1 cellular context compared by ENCODE assay signal in genomic region chr17:48892940-48893645, GRCh38.
TF ChIP-seq lines count a peak whose summit lies in the region.

No MANE protein-coding gene starts in this region.

TF ChIP-seq in HepG2, 621 proteins besides CTCF, POLR2A, EP300 and RAD21 (continued from another document):
- TF ChIP-seq NR2F2 (IDR thresholded peaks at IDR 0.05; ENCODE audit: borderline replicate concordance, low read depth) (peak; percentile 57; the same call in 1 of the 2 replicates), FOSL2 (CRISPR knock-in tag; IDR thresholded peaks at IDR 0.05) (no peak), HNRNPH1 (optimal IDR thresholded peaks at IDR 0.05; ENCODE audit: low read depth, low read length) (no peak), ZSCAN21 (CRISPR knock-in tag; IDR thresholded peaks at IDR 0.05; ENCODE audit: borderline replicate concordance) (no peak; the same call in 1 of the 2 replicates), MEF2D (CRISPR knock-in tag; IDR thresholded peaks at IDR 0.05) (peak; percentile 15; the same call in 1 of the 2 replicates), CEBPG (CRISPR knock-in tag; IDR thresholded peaks at IDR 0.05) (peak; percentile 58; the same call in 1 of the 2 replicates), EED (CRISPR knock-in tag; IDR thresholded peaks at IDR 0.05) (no peak), SAFB2 (CRISPR knock-in tag; IDR thresholded peaks at IDR 0.05; ENCODE audit: borderline replicate concordance, low read depth) (0 out of 2 replicates have a peak, but pooled peaks have one; percentile 86), ZFY (CRISPR knock-in tag; IDR thresholded peaks at IDR 0.05) (no peak), KLF13 (CRISPR knock-in tag; IDR thresholded peaks at IDR 0.05) (peak; percentile 77; the same call in 1 of the 2 replicates), SMAD1 (CRISPR knock-in tag; IDR thresholded peaks at IDR 0.05; ENCODE audit: borderline replicate concordance, low read depth) (0 out of 2 replicates have a peak, but pooled peaks have one; percentile 46), ZNF550 (CRISPR knock-in tag; IDR thresholded peaks at IDR 0.05; ENCODE audit: borderline replicate concordance) (0 out of 2 replicates have a peak, but pooled peaks have one; percentile 54), HMGA1 (CRISPR knock-in tag; conservative IDR thresholded peaks at IDR 0.05) (no peak), TIGD3 (CRISPR knock-in tag; IDR thresholded peaks at IDR 0.05; ENCODE audit: borderline replicate concordance) (0 out of 2 replicates have a peak, but pooled peaks have one; percentile 48), NCOR1 (IDR thresholded peaks at IDR 0.05; ENCODE audit: borderline replicate concordance, low read length) (no peak), ZNF24 (IDR thresholded peaks at IDR 0.05) (no peak), ZKSCAN5 (CRISPR knock-in tag; IDR thresholded peaks at IDR 0.05) (0 out of 2 replicates have a peak, but pooled peaks have one; percentile 8), ZNF619 (CRISPR knock-in tag; IDR thresholded peaks at IDR 0.05) (0 out of 2 replicates have a peak, but pooled peaks have one; percentile 37), ARID2 (CRISPR knock-in tag; IDR thresholded peaks at IDR 0.05; ENCODE audit: borderline replicate concordance) (peak; percentile 66; the same call in 1 of the 2 replicates), ISX (CRISPR knock-in tag; conservative IDR thresholded peaks at IDR 0.05) (0 out of 2 replicates have a peak, but pooled peaks have one; percentile 69), ZNF556 (CRISPR knock-in tag; IDR thresholded peaks at IDR 0.05; ENCODE audit: borderline replicate concordance) (peak; percentile 49; the same call in 1 of the 2 replicates), CSRNP1 (CRISPR knock-in tag; IDR thresholded peaks at IDR 0.05) (no peak), DNMT1 (CRISPR knock-in tag; IDR thresholded peaks at IDR 0.05) (peak; percentile 72; the same call in 1 of the 2 replicates), IKZF4 (CRISPR knock-in tag; IDR thresholded peaks at IDR 0.05; ENCODE audit: borderline replicate concordance, low read depth, not compliant biosample characterization) (peak; percentile 52), NFE2 (CRISPR knock-in tag; IDR thresholded peaks at IDR 0.05) (no peak), GTF3A (CRISPR knock-in tag; conservative IDR thresholded peaks at IDR 0.05) (peak; percentile 49; the same call in 1 of the 2 replicates), ZBTB4 (CRISPR knock-in tag; IDR thresholded peaks at IDR 0.05; ENCODE audit: borderline replicate concordance) (peak; percentile 66)
- TF ChIP-seq, protein P1, sequence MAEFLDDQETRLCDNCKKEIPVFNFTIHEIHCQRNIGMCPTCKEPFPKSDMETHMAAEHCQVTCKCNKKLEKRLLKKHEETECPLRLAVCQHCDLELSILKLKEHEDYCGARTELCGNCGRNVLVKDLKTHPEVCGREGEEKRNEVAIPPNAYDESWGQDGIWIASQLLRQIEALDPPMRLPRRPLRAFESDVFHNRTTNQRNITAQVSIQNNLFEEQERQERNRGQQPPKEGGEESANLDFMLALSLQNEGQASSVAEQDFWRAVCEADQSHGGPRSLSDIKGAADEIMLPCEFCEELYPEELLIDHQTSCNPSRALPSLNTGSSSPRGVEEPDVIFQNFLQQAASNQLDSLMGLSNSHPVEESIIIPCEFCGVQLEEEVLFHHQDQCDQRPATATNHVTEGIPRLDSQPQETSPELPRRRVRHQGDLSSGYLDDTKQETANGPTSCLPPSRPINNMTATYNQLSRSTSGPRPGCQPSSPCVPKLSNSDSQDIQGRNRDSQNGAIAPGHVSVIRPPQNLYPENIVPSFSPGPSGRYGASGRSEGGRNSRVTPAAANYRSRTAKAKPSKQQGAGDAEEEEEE (CRISPR knock-in tag; IDR thresholded peaks at IDR 0.05; ENCODE audit: borderline replicate concordance) = 0 out of 2 replicates have a peak, but pooled peaks have one; percentile 66
- TF ChIP-seq, protein P2, sequence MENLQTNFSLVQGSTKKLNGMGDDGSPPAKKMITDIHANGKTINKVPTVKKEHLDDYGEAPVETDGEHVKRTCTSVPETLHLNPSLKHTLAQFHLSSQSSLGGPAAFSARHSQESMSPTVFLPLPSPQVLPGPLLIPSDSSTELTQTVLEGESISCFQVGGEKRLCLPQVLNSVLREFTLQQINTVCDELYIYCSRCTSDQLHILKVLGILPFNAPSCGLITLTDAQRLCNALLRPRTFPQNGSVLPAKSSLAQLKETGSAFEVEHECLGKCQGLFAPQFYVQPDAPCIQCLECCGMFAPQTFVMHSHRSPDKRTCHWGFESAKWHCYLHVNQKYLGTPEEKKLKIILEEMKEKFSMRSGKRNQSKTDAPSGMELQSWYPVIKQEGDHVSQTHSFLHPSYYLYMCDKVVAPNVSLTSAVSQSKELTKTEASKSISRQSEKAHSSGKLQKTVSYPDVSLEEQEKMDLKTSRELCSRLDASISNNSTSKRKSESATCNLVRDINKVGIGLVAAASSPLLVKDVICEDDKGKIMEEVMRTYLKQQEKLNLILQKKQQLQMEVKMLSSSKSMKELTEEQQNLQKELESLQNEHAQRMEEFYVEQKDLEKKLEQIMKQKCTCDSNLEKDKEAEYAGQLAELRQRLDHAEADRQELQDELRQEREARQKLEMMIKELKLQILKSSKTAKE (CRISPR knock-in tag; IDR thresholded peaks at IDR 0.05; ENCODE audit: borderline replicate concordance) = no peak
- TF ChIP-seq, protein P3, sequence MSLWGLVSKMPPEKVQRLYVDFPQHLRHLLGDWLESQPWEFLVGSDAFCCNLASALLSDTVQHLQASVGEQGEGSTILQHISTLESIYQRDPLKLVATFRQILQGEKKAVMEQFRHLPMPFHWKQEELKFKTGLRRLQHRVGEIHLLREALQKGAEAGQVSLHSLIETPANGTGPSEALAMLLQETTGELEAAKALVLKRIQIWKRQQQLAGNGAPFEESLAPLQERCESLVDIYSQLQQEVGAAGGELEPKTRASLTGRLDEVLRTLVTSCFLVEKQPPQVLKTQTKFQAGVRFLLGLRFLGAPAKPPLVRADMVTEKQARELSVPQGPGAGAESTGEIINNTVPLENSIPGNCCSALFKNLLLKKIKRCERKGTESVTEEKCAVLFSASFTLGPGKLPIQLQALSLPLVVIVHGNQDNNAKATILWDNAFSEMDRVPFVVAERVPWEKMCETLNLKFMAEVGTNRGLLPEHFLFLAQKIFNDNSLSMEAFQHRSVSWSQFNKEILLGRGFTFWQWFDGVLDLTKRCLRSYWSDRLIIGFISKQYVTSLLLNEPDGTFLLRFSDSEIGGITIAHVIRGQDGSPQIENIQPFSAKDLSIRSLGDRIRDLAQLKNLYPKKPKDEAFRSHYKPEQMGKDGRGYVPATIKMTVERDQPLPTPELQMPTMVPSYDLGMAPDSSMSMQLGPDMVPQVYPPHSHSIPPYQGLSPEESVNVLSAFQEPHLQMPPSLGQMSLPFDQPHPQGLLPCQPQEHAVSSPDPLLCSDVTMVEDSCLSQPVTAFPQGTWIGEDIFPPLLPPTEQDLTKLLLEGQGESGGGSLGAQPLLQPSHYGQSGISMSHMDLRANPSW (CRISPR knock-in tag; IDR thresholded peaks at IDR 0.05; ENCODE audit: borderline replicate concordance) = 0 out of 2 replicates have a peak, but pooled peaks have one; percentile 24
